ENCODE assay signal across 26 cellular contexts in genomic region chr5:147968855-147969254, GRCh38.
"Had no signal": no experiment of that assay in that cellular context is flagged by ENCODE, and none has a peak within 500 bp of the region (broad histone marks: within the 10 kb centered on the region; RNA-seq: fewer than 3 reads in every experiment).

No MANE protein-coding gene starts in this region.

- FAIRE-seq: colon had no signal

- H3K4me1 ChIP-seq: gastrocnemius medialis, prostate gland, uterus had no signal

- H3K36me3 ChIP-seq: gastrocnemius medialis, heart left ventricle, left ventricle myocardium inferior, prostate gland, right atrium auricular region, suprapubic skin, transverse colon, uterus, WERI-Rb-1 had no signal

- ATAC-seq: activated naive CD4-positive, alpha-beta T cell treated with anti-CD3 and anti-CD28 coated beads, Interleukin-2, amount 50 U/mL, for 72 hours; activated T-cell treated with anti-CD3 and anti-CD28 coated beads, Interleukin-2, amount 50 U/mL, for 72 hours; body of pancreas; gastrocnemius medialis; heart left ventricle; stimulated activated naive CD8-positive, alpha-beta T cell treated with anti-CD3 and anti-CD28 coated beads, Interleukin-15, amount 100 ng/mL, for 72 hours had no signal

- H3K9me3 ChIP-seq: body of pancreas, gastrocnemius medialis, heart left ventricle, left ventricle myocardium inferior, prostate gland, right atrium auricular region, suprapubic skin, transverse colon, uterus had no signal

- H3K4me3 ChIP-seq: body of pancreas, gastrocnemius medialis, heart left ventricle, left ventricle myocardium inferior, prostate gland, right atrium auricular region, suprapubic skin, transverse colon, uterus had no signal

- H3K27ac ChIP-seq: body of pancreas, gastrocnemius medialis, heart left ventricle, left ventricle myocardium inferior, prostate gland, right atrium auricular region, suprapubic skin, transverse colon, uterus, WERI-Rb-1 had no signal

- H3K4me1 Mint-ChIP-seq: stimulated activated naive CD8-positive, alpha-beta T cell treated with anti-CD3 and anti-CD28 coated beads, Interleukin-15, amount 100 ng/mL, for 72 hours had no signal

- H3K36me3 Mint-ChIP-seq: activated naive CD4-positive, alpha-beta T cell treated with anti-CD3 and anti-CD28 coated beads, Interleukin-2, amount 50 U/mL, for 72 hours had no signal

- H3K27me3 ChIP-seq: body of pancreas, gastrocnemius medialis, heart left ventricle, right atrium auricular region, suprapubic skin, transverse colon, uterus had no signal

- H3K9me3 Mint-ChIP-seq: activated naive CD4-positive, alpha-beta T cell treated with anti-CD3 and anti-CD28 coated beads, Interleukin-2, amount 50 U/mL, for 72 hours; activated T-cell treated with anti-CD3 and anti-CD28 coated beads, Interleukin-2, amount 50 U/mL, for 72 hours; endodermal cell; nephron progenitor cell; stimulated activated naive CD8-positive, alpha-beta T cell treated with anti-CD3 and anti-CD28 coated beads, Interleukin-15, amount 100 ng/mL, for 72 hours; T-helper 1 cell treated with Interleukin-12 subunit alpha and Interleukin-12 subunit beta and Interleukin-4 antibody, amounts not matched to agents 30 μg/mL and 1 μg/mL, for 36 hours had no signal

- DNase-seq: activated CD4-positive, alpha-beta T cell treated with anti-CD3 and anti-CD28 coated beads for 1 hour; activated CD8-positive, alpha-beta memory T cell treated with anti-CD3 and anti-CD28 coated beads for 24 hours; activated CD8-positive, alpha-beta memory T cell treated with anti-CD3 and anti-CD28 coated beads, Interleukin-2, amount 50 U/mL, for 48 hours; activated gamma-delta T cell; activated T-cell treated with anti-CD3 and anti-CD28 coated beads, Interleukin-2, amount 50 U/mL, for 72 hours; body of pancreas; caudate nucleus; endodermal cell; gastrocnemius medialis; heart left ventricle; kidney glomerular epithelial cell; left ventricle myocardium inferior; mammary epithelial cell; nephron progenitor cell; occipital lobe; stimulated activated CD4-positive, alpha-beta T cell treated with anti-CD3 and anti-CD28 coated beads, Interleukin-2, amount 100 ng/mL, for 48 hours; stimulated activated naive CD8-positive, alpha-beta T cell treated with anti-CD3 and anti-CD28 coated beads, Interleukin-15, amount 100 ng/mL, for 72 hours; transverse colon; uterus; WERI-Rb-1 had no signal

- H3K27ac Mint-ChIP-seq: activated naive CD4-positive, alpha-beta T cell treated with anti-CD3 and anti-CD28 coated beads, Interleukin-2, amount 50 U/mL, for 72 hours; activated T-cell treated with anti-CD3 and anti-CD28 coated beads, Interleukin-2, amount 50 U/mL, for 72 hours; endodermal cell; nephron progenitor cell; stimulated activated naive CD8-positive, alpha-beta T cell treated with anti-CD3 and anti-CD28 coated beads, Interleukin-15, amount 100 ng/mL, for 72 hours; T-helper 1 cell treated with Interleukin-12 subunit alpha and Interleukin-12 subunit beta and Interleukin-4 antibody, amounts not matched to agents 30 μg/mL and 1 μg/mL, for 36 hours had no signal

- H3K4me3 Mint-ChIP-seq: activated T-cell treated with anti-CD3 and anti-CD28 coated beads, Interleukin-2, amount 50 U/mL, for 72 hours; endodermal cell; nephron progenitor cell; stimulated activated naive CD8-positive, alpha-beta T cell treated with anti-CD3 and anti-CD28 coated beads, Interleukin-15, amount 100 ng/mL, for 72 hours; T-helper 1 cell treated with Interleukin-12 subunit alpha and Interleukin-12 subunit beta and Interleukin-4 antibody, amounts not matched to agents 30 μg/mL and 1 μg/mL, for 36 hours had no signal
